17 cellular contexts compared by ENCODE assay signal in the genomic region with DNA sequence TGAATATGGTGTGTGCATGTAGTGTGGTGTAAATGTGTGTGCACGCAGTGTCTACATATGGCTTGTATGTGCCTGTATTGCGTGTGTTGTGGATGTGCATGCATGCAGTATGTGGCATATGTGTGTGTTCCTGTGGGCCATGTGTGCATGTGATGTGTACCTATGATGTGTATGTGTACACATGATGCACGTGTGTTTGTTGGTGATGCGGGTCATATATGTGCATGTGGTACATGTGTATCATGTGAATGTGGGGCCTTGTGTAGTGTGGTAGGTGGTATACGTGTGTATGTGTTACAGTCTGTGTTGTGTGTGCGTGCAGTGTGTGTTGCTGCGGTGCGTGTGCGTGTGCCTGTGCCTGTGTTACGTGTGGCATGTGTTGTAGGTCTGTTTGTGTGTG. TPM values are rescaled to one million over a fixed set of nuclear protein-coding genes. Genes with fewer than 3 reads are reported as not detected.
DNase-seq lines count a peak whose midpoint lies in the region; ATAC-seq, FAIRE-seq and TF ChIP-seq lines count a peak whose summit lies in the region.
"Had no signal": no experiment of that assay in that cellular context is flagged by ENCODE, and none has a peak within 500 bp of the region (broad histone marks: within the 10 kb centered on the region; RNA-seq: fewer than 3 reads in every experiment).

No MANE protein-coding gene starts in this region.

- peak overlapping the region; percentile 76 for H4K91ac ChIP-seq in H1 (replicated peaks; ENCODE audit: insufficient read length, low read length)

- no peak for TF ChIP-seq RAD21 in H1 (IDR thresholded peaks at IDR 0.05 in 1 of 2, conservative IDR thresholded peaks at IDR 0.05 in 1 of 2; ENCODE audit: low read depth in 2 of 2, low read length in 2 of 2)

- POLR2A ChIA-PET in H1 (lab: Charles Lee; ENCODE audit: partially characterized antibody), result no interaction called here
- POLR2A ChIA-PET in activated CD4-positive, alpha-beta T cell treated with anti-CD3 and anti-CD28 coated beads, Interleukin-2, amount 10 ng/mL, durations not matched to agents 7 days and 5 days (lab: Charles Lee), result no interaction called here

- H2BK120ac ChIP-seq in H1 (replicated peaks; ENCODE audit: low read depth, low read length), result peak overlapping the region; percentile 47

- no peaks in the 10 kb centered on the region for H3K79me1 ChIP-seq in H1 (ENCODE audit: low read depth, low read length)

- H2AFZ ChIP-seq in H1 (ENCODE audit: low read length) (no peak overlapping the region), osteoblast (ENCODE audit: low read length) (no peak overlapping the region)

- H3K9me3 Mint-ChIP-seq in activated CD4-positive, alpha-beta T cell treated with anti-CD3 and anti-CD28 coated beads, Interleukin-2, amount 10 ng/mL, durations not matched to agents 7 days and 5 days, result no peaks in the 10 kb centered on the region
- no peaks in the 10 kb centered on the region for H3K9me3 Mint-ChIP-seq in chondrocyte (ENCODE audit: low read depth)
- H3K9me3 Mint-ChIP-seq: CD8-positive, alpha-beta memory T cell had no signal

- no peak for ATAC-seq in Right ventricle myocardium superior (ENCODE audit: poor library complexity)

- no peak overlapping the region for H3K27ac Mint-ChIP-seq in activated CD4-positive, alpha-beta T cell treated with anti-CD3 and anti-CD28 coated beads, Interleukin-2, amount 10 ng/mL, durations not matched to agents 7 days and 5 days
- no peak overlapping the region for H3K27ac Mint-ChIP-seq in chondrocyte (ENCODE audit: unreplicated experiment)
- H3K27ac Mint-ChIP-seq: B cell; CD8-positive, alpha-beta memory T cell had no signal

- no peak overlapping the region for H3K18ac ChIP-seq in H1 (ENCODE audit: extremely low read depth, low read length)

- H3K79me2 ChIP-seq in H1 (ENCODE audit: control insufficient read depth in 1 of 2, insufficient read depth in 2 of 2, low read length in 2 of 2) (no peaks in the 10 kb centered on the region), osteoblast (ENCODE audit: insufficient read depth, low read length) (no peaks in the 10 kb centered on the region)

- H3K4me3 ChIP-seq in right atrium auricular region (no peak overlapping the region), H1 (ENCODE audit: extremely low read depth in 1 of 4, insufficient read depth in 2 of 4, low read depth in 3 of 4, low read length in 4 of 4) (no peak overlapping the region), osteoblast (ENCODE audit: insufficient read depth, low read length) (no peak overlapping the region)
- H3K4me3 ChIP-seq: GM12878, MG63 had no signal

- WGBS in H1 (ENCODE audit: extremely low coverage in 1 of 2, insufficient coverage in 1 of 2, insufficient read length in 1 of 2, insufficient replicate concordance in 2 of 2, low coverage in 1 of 2, low lambda C conversion rate in 2 of 2, missing lambda C conversion rate in 1 of 2), 2 experiments, result 89% methylated on average over 10 of the region's 10 CpGs; no CpG with 5 or more reads in 1 of the 2 experiments

- H3K4me2 ChIP-seq in H1 (ENCODE audit: insufficient read depth in 1 of 2, low read depth in 2 of 2, low read length in 2 of 2) (no peak overlapping the region), osteoblast (ENCODE audit: insufficient read depth, low read length) (no peak overlapping the region)

- FAIRE-seq in H1 (lab: Jason Lieb, UNC), result no peak

- no peak overlapping the region; the same call in none of the 2 replicates for H2AK5ac ChIP-seq in H1 (ENCODE audit: low read depth, low read length)

- H3K9me3 ChIP-seq in right atrium auricular region (no peaks in the 10 kb centered on the region), H1 (ENCODE audit: insufficient read depth in 2 of 2, low read depth in 1 of 2, low read length in 1 of 2) (no peaks in the 10 kb centered on the region), osteoblast (ENCODE audit: low read depth, low read length) (no peaks in the 10 kb centered on the region)

- H3K27me3 ChIP-seq in right atrium auricular region (no peaks in the 10 kb centered on the region), H1 (replicated peaks in 1 of 4; ENCODE audit: control insufficient read depth in 3 of 4, extremely low read depth in 1 of 4, insufficient read depth in 3 of 4, low read length in 3 of 4) (no peaks in the 10 kb centered on the region), osteoblast (ENCODE audit: insufficient read depth, low read length) (no peaks in the 10 kb centered on the region)
- H3K27me3 ChIP-seq: MG63 had no signal

- H3K4me1 ChIP-seq in right atrium auricular region (no peaks in the 10 kb centered on the region), H1 (replicated peaks in 1 of 4; ENCODE audit: control insufficient read depth in 3 of 4, insufficient read depth in 4 of 4, low read length in 3 of 4) (no peaks in the 10 kb centered on the region; a peak in 1 of 7 replicates), osteoblast (ENCODE audit: insufficient read depth, low read length) (no peaks in the 10 kb centered on the region)

- no peak overlapping the region for H4K5ac ChIP-seq in H1 (ENCODE audit: insufficient read length, low read depth, low read length)

- TF ChIP-seq EP300 in H1 (IDR thresholded peaks at IDR 0.05; ENCODE audit: borderline replicate concordance in 1 of 2, low read depth in 2 of 2, low read length in 2 of 2), result no peak

- no peak overlapping the region for H2BK5ac ChIP-seq in H1 (ENCODE audit: low read depth, low read length)

- H3K14ac ChIP-seq in H1 (ENCODE audit: insufficient read length), result no peak overlapping the region

- H3K4me3 Mint-ChIP-seq in activated CD4-positive, alpha-beta T cell treated with anti-CD3 and anti-CD28 coated beads, Interleukin-2, amount 10 ng/mL, durations not matched to agents 7 days and 5 days, result no peak overlapping the region
- H3K4me3 Mint-ChIP-seq in chondrocyte (ENCODE audit: unreplicated experiment), result no peak overlapping the region
- H3K4me3 Mint-ChIP-seq: B cell; CD8-positive, alpha-beta memory T cell had no signal

- H2BK15ac ChIP-seq in H1 (ENCODE audit: low read length), result peak overlapping the region; percentile 97

- H3K9ac ChIP-seq in H1 (replicated peaks in 1 of 4; ENCODE audit: extremely low read depth in 1 of 4, low read depth in 3 of 4, low read length in 3 of 4), result no peak overlapping the region

- H3K36me3 ChIP-seq in right atrium auricular region (no peaks in the 10 kb centered on the region), H1 (ENCODE audit: control insufficient read depth in 2 of 4, insufficient read depth in 4 of 4, low read length in 3 of 4) (no peaks in the 10 kb centered on the region), osteoblast (ENCODE audit: insufficient read depth, low read length) (no peaks in the 10 kb centered on the region)
- H3K36me3 ChIP-seq: MG63 had no signal

- H3K4ac ChIP-seq in H1 (replicated peaks; ENCODE audit: insufficient read length, low read depth, low read length), result peak overlapping the region; percentile 75

- H2BK12ac ChIP-seq in H1 (ENCODE audit: low read depth, low read length), result peak overlapping the region; percentile 76; the same call in 1 of the 2 replicates

- TF ChIP-seq POLR2A in H1 (IDR thresholded peaks at IDR 0.05; ENCODE audit: control extremely low read depth in 1 of 2, low read depth in 2 of 2, low read length in 2 of 2), result no peak

- intact Hi-C loops in Right ventricle myocardium superior (cut with DNase I), result loop anchor here (5.0 kb wide), 1 partner anchor 327 kb away; no protein-coding TSS in a partner anchor

- no peak overlapping the region for H4K8ac ChIP-seq in H1 (ENCODE audit: extremely low read depth, insufficient read depth, low read length)

- H4K20me1 ChIP-seq in H1 (replicated peaks in 1 of 2; ENCODE audit: control insufficient read depth in 1 of 2, insufficient read depth in 2 of 2, low read length in 2 of 2) (peaks cover 0 to 4% of the 10 kb centered on the region in 2 experiments), osteoblast (ENCODE audit: insufficient read depth, low read length) (no peaks in the 10 kb centered on the region)

- no peak overlapping the region for H3K56ac ChIP-seq in H1 (replicated peaks; ENCODE audit: insufficient read length, low read depth, low read length)

- no peak overlapping the region for H3K27ac ChIP-seq in right atrium auricular region
- no peak overlapping the region for H3K27ac ChIP-seq in H1 (ENCODE audit: low read depth, low read length)
- H3K27ac ChIP-seq in osteoblast (ENCODE audit: low read depth, low read length), result no peak overlapping the region
- H3K27ac ChIP-seq: 22Rv1, C4-2B, RWPE1 had no signal

- H3K23me2 ChIP-seq in H1 (ENCODE audit: low read depth, low read length), result 0 out of 2 replicates have a peak, but pooled peaks cover 3% of the 10 kb centered on the region

- peak overlapping the region; percentile 53 for H2BK20ac ChIP-seq in H1 (ENCODE audit: low read length)

- CTCF ChIA-PET in H1 (lab: Charles Lee; ENCODE audit: partially characterized antibody), result interaction anchor here (0.6 to 1.8 kb wide), 16 partner anchors 9 to 282 kb away, joined by 3 to 16 read pairs (median 4); no protein-coding TSS in a partner anchor
- CTCF ChIA-PET in activated CD4-positive, alpha-beta T cell treated with anti-CD3 and anti-CD28 coated beads, Interleukin-2, amount 10 ng/mL, durations not matched to agents 7 days and 5 days (lab: Charles Lee), result no interaction called here

- no peak overlapping the region for H3K23ac ChIP-seq in H1 (ENCODE audit: insufficient read length)

- no peaks in the 10 kb centered on the region for H3K27me3 Mint-ChIP-seq in activated CD4-positive, alpha-beta T cell treated with anti-CD3 and anti-CD28 coated beads, Interleukin-2, amount 10 ng/mL, durations not matched to agents 7 days and 5 days
- H3K27me3 Mint-ChIP-seq in chondrocyte (ENCODE audit: low read depth), result peaks cover 3% of the 10 kb centered on the region

- no peaks in the 10 kb centered on the region for H3K4me1 Mint-ChIP-seq in activated CD4-positive, alpha-beta T cell treated with anti-CD3 and anti-CD28 coated beads, Interleukin-2, amount 10 ng/mL, durations not matched to agents 7 days and 5 days
- no peaks in the 10 kb centered on the region for H3K4me1 Mint-ChIP-seq in chondrocyte (ENCODE audit: low read depth)
- H3K4me1 Mint-ChIP-seq: CD8-positive, alpha-beta memory T cell had no signal

- no peaks in the 10 kb centered on the region for H3K36me3 Mint-ChIP-seq in activated CD4-positive, alpha-beta T cell treated with anti-CD3 and anti-CD28 coated beads, Interleukin-2, amount 10 ng/mL, durations not matched to agents 7 days and 5 days (ENCODE audit: low read depth)
- no peaks in the 10 kb centered on the region for H3K36me3 Mint-ChIP-seq in chondrocyte (ENCODE audit: low read depth)
- H3K36me3 Mint-ChIP-seq: CD8-positive, alpha-beta memory T cell had no signal

- TF ChIP-seq CTCF in right atrium auricular region (IDR thresholded peaks at IDR 0.05) (no peak), H1 (IDR thresholded peaks at IDR 0.05; ENCODE audit: control extremely low read depth in 1 of 3, insufficient read depth in 1 of 3, low read depth in 1 of 3, low read length in 3 of 3) (no peak), osteoblast (IDR thresholded peaks at IDR 0.05; ENCODE audit: extremely low read depth, low read depth, low read length) (no peak), chondrocyte (IDR thresholded peaks at IDR 0.05) (no peak)

- DNase-seq in Right ventricle myocardium superior, result peak; percentile 8
- DNase-seq in right atrium auricular region (ENCODE audit: low spot score), result no peak
- DNase-seq in H1 (ENCODE audit: low read depth in 1 of 2, low spot score in 2 of 2), result no peak
- DNase-seq in osteoblast (ENCODE audit: insufficient read length, low spot score, missing footprints), result peak; percentile 65
- DNase-seq in activated CD4-positive, alpha-beta T cell treated with anti-CD3 and anti-CD28 coated beads, Interleukin-2, amount 10 ng/mL, durations not matched to agents 7 days and 5 days, result no peak
- no peak for DNase-seq in stimulated activated CD4-positive, alpha-beta T cell treated with anti-CD3 and anti-CD28 coated beads, Interleukin-2, amount 100 ng/mL, for 24 hours
- no peak for DNase-seq in chondrocyte (ENCODE audit: low spot score)
- DNase-seq: DMS79, GDM1, KG1 had no signal

RNA-seq across cellular contexts. Expression of a gene that starts 55.6 kb away (rescaled TPM):
- 20.5 TPM for total RNA-seq in Right ventricle myocardium superior
- total RNA-seq in right atrium auricular region, result 10 to 100 TPM; 19.5 to 25.4 TPM
- 29.5 and 31.2 TPM in 2 replicates for total RNA-seq in H1 (2021; fragmentation: NEBNext Ultra II Directional; extraction: Animal tissue kit (Norgen Biotek cat#: 25700))
- 22.4 and 22.9 TPM in 2 replicates for polyA plus RNA-seq in H1 (2011; rRNA removed)
- polyA plus RNA-seq in H1 (2011; cell fraction: cytosol; rRNA removed), result 20.4 TPM
- polyA plus RNA-seq in H1 (2011; cell fraction: nucleus; rRNA removed), result 35.1 TPM
- 23.3 to 28.3 TPM (median 26.9 TPM) in 4 replicates for polyA plus RNA-seq in H1 (2012, experiment 1 of 2)
- polyA plus RNA-seq in H1 (2012, experiment 2 of 2), result 4.7 TPM
- polyA plus RNA-seq in H1 (2013, experiment 1 of 2), result 15.1 TPM
- polyA plus RNA-seq in H1 (2013, experiment 2 of 2), result 14.0 TPM
- polyA minus RNA-seq in H1 (2011; rRNA and poly(A)+ RNA removed), result 21.2 and 27.5 TPM in 2 replicates
- polyA minus RNA-seq in H1 (2011; cell fraction: cytosol; rRNA and poly(A)+ RNA removed), result 28.9 TPM
- polyA minus RNA-seq in H1 (2011; cell fraction: nucleus; rRNA and poly(A)+ RNA removed), result 49.8 TPM
- total RNA-seq in osteoblast, result 51.8 and 54.2 TPM in 2 replicates
- total RNA-seq in activated CD4-positive, alpha-beta T cell treated with anti-CD3 and anti-CD28 coated beads, Interleukin-2, amount 10 ng/mL, durations not matched to agents 7 days and 5 days, result 10 to 100 TPM; 50.5 to 53.4 TPM
- 34.4 to 43.1 TPM (median 36.9 TPM) in 3 replicates for total RNA-seq in chondrocyte

Comparison
In these comparisons a context has a peak if more than half of its experiments do, and no peak if none do; other contexts are left out.
1. DNase-seq: peak in Right ventricle myocardium superior (single experiment) and osteoblast (single experiment); none in right atrium auricular region (single experiment), H1 (0 of 2), activated CD4-positive, alpha-beta T cell treated with anti-CD3 and anti-CD28 coated beads, Interleukin-2, amount 10 ng/mL, durations not matched to agents 7 days and 5 days (single experiment), stimulated activated CD4-positive, alpha-beta T cell treated with anti-CD3 and anti-CD28 coated beads, Interleukin-2, amount 100 ng/mL, for 24 hours (0 of 2) and chondrocyte (single experiment).